Comparison of ENCODE assay signal across 15 cellular contexts in the genomic region with DNA sequence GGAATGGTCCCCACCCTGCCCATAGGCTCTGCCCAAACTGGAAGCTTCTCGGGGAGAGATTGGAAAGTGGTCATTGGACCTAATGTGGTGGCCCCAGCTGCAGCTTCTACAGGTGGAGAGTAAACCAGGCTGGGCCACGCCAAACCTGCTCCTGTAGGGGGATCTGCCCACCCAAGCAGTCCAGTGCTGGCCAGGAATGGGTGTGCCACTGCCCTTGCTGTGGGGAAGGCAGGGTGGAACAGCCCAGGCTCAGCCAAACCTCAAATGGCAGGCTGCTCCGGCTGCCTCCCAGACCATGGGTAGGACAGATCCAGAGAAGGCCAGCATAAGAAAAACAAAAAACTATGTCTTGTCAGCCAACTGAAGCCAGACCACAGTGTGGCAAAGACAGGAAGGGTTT.
DNase-seq lines count a peak whose midpoint lies in the region; ATAC-seq and TF ChIP-seq lines count a peak whose summit lies in the region.
"Had no signal": no experiment of that assay in that cellular context is flagged by ENCODE, and none has a peak within 500 bp of the region (broad histone marks: within the 10 kb centered on the region; RNA-seq: fewer than 3 reads in every experiment).

No MANE protein-coding gene starts in this region.

- CTCF ChIA-PET in SK-N-SH (lab: Yijun Ruan, JAX) = interaction anchor here (0.7 to 1.8 kb wide), 3 partner anchors 8 to 29 kb away, joined by 3 to 15 read pairs (median 9); no protein-coding TSS in a partner anchor

- H3K4me1 Mint-ChIP-seq in mesothelial cell of epicardium = peaks cover 61% of the 10 kb centered on the region

- WGBS in SK-N-SH (ENCODE audit: low lambda C conversion rate) = 100% methylated on average over 2 of the region's 3 CpGs

- H3K27ac ChIP-seq in SK-N-SH (ENCODE audit: low read depth in 2 of 2, low read length in 1 of 2) (no peak overlapping the region), RWPE2 (ENCODE audit: poor library complexity, severe bottlenecking) (peak overlapping the region; percentile 79)
- H3K27ac ChIP-seq: 22Rv1 had no signal

- no peak overlapping the region for H3K4me3 Mint-ChIP-seq in mesothelial cell of epicardium

- H3K4me2 ChIP-seq in SK-N-SH = 0 out of 2 replicates have a peak overlapping the region, but pooled peaks have one; percentile 34

- H2AFZ ChIP-seq in SK-N-SH (ENCODE audit: low read depth) = no peak overlapping the region
- H2AFZ ChIP-seq: GM23248 had no signal

- H3K4me1 ChIP-seq in SK-N-SH (ENCODE audit: control insufficient read depth in 1 of 2, insufficient read depth in 2 of 2, low read depth in 1 of 2, low read length in 1 of 2) (peaks cover 42 to 45% of the 10 kb centered on the region in 2 experiments), RWPE2 (ENCODE audit: insufficient read depth, poor library complexity, severe bottlenecking) (peaks cover 40% of the 10 kb centered on the region)

- H3K79me2 ChIP-seq in SK-N-SH (ENCODE audit: insufficient read depth) = no peaks in the 10 kb centered on the region

- H4K20me1 ChIP-seq in SK-N-SH (ENCODE audit: insufficient read depth) = no peaks in the 10 kb centered on the region

- no peaks in the 10 kb centered on the region for H3K9me2 ChIP-seq in SK-N-SH

- H3K9me3 Mint-ChIP-seq in mesothelial cell of epicardium = no peaks in the 10 kb centered on the region

- no peaks in the 10 kb centered on the region for H3K27me3 ChIP-seq in SK-N-SH (ENCODE audit: insufficient read depth)
- H3K27me3 ChIP-seq in RWPE2 (ENCODE audit: insufficient read depth, poor library complexity, severe bottlenecking) = no peaks in the 10 kb centered on the region

- TF ChIP-seq RAD21 in SK-N-SH (IDR thresholded peaks at IDR 0.05; ENCODE audit: low read length) = no peak

- TF ChIP-seq CTCF in SK-N-SH (IDR thresholded peaks at IDR 0.05) (no peak), RWPE2 (IDR thresholded peaks at IDR 0.05; ENCODE audit: poor library complexity, severe bottlenecking) (no peak), mesothelial cell of epicardium (IDR thresholded peaks at IDR 0.05; ENCODE audit: unreplicated experiment) (no peak)

- no peak for TF ChIP-seq EP300 in SK-N-SH (IDR thresholded peaks at IDR 0.05; ENCODE audit: borderline replicate concordance in 1 of 2, low read depth in 1 of 2, low read length in 1 of 2)

- H3K27me3 Mint-ChIP-seq in mesothelial cell of epicardium (ENCODE audit: low read depth) = peaks cover 56% of the 10 kb centered on the region

- H3K9me3 ChIP-seq in SK-N-SH (no peaks in the 10 kb centered on the region), RWPE2 (ENCODE audit: severe bottlenecking) (no peaks in the 10 kb centered on the region)

- no peak for DNase-seq in SK-N-SH
- DNase-seq in RWPE2 (ENCODE audit: low spot score) = no peak
- DNase-seq in mesothelial cell of epicardium (ENCODE audit: low spot score in 2 of 2, unreplicated experiment in 2 of 2) = no peak
- DNase-seq in foreskin melanocyte = no peak
- DNase-seq in stimulated activated CD8-positive, alpha-beta memory T cell treated with anti-CD3 and anti-CD28 coated beads, Interleukin-4, amount 100 ng/mL, for 48 hours = no peak
- DNase-seq: DMS53, GM23248, NCI-H1092 treated with DMSO at 0.1 percent for 48 hours, NCI-H1694 treated with DMSO at 0.1 percent for 48 hours, NCI-H446 had no signal

- H3K27ac Mint-ChIP-seq in mesothelial cell of epicardium = peak overlapping the region; percentile 71

- H3K36me3 Mint-ChIP-seq in mesothelial cell of epicardium = no peaks in the 10 kb centered on the region

- ATAC-seq in SK-N-SH treated with all-trans-retinoic acid at 6 μM for 48 hours (no peak), RWPE2 (ENCODE audit: low read depth) (no peak), GM19463 (IDR thresholded peaks at IDR 0.05; ENCODE audit: unreplicated experiment) (no peak), HG02852 (IDR thresholded peaks at IDR 0.05; ENCODE audit: unreplicated experiment) (no peak)
- ATAC-seq: K562 had no signal

- no peak overlapping the region for H3K4me3 ChIP-seq in SK-N-SH (ENCODE audit: low read depth in 2 of 2, low read length in 1 of 2)
- H3K4me3 ChIP-seq in RWPE2 (ENCODE audit: severe bottlenecking) = no peak overlapping the region
- H3K4me3 ChIP-seq: GM23248, K562 had no signal

- peaks cover 30% of the 10 kb centered on the region for H3F3A ChIP-seq in SK-N-SH (replicated peaks; ENCODE audit: insufficient read depth)

- no peaks in the 10 kb centered on the region for H3K36me3 ChIP-seq in SK-N-SH (replicated peaks in 1 of 2; ENCODE audit: control insufficient read depth in 1 of 2, insufficient read depth in 2 of 2, low read length in 1 of 2)
- no peaks in the 10 kb centered on the region for H3K36me3 ChIP-seq in RWPE2 (ENCODE audit: low read depth)

- H3K9ac ChIP-seq in SK-N-SH = no peak overlapping the region

- POLR2A ChIA-PET in SK-N-SH (lab: Yijun Ruan, JAX) = no interaction called here

TF ChIP-seq in SK-N-SH, 30 proteins besides CTCF, POLR2A, EP300 and RAD21 (continues in another document):
- TF ChIP-seq FOXM1 (IDR thresholded peaks at IDR 0.05; ENCODE audit: low read depth) (no peak), USF1 (IDR thresholded peaks at IDR 0.05; ENCODE audit: borderline replicate concordance, low read depth) (no peak), GABPA (IDR thresholded peaks at IDR 0.05; ENCODE audit: low read depth) (no peak), NFIC (IDR thresholded peaks at IDR 0.05; ENCODE audit: borderline replicate concordance) (no peak), MEF2A (IDR thresholded peaks at IDR 0.05; ENCODE audit: borderline replicate concordance, low read depth) (no peak), GATA2 (CRISPR knock-in tag; IDR thresholded peaks at IDR 0.05) (no peak), RXRA (IDR thresholded peaks at IDR 0.05; ENCODE audit: borderline replicate concordance, low read depth) (no peak), NRF1 (IDR thresholded peaks at IDR 0.05; ENCODE audit: low read depth, low read length) (no peak)
- TF ChIP-seq, protein P1, sequence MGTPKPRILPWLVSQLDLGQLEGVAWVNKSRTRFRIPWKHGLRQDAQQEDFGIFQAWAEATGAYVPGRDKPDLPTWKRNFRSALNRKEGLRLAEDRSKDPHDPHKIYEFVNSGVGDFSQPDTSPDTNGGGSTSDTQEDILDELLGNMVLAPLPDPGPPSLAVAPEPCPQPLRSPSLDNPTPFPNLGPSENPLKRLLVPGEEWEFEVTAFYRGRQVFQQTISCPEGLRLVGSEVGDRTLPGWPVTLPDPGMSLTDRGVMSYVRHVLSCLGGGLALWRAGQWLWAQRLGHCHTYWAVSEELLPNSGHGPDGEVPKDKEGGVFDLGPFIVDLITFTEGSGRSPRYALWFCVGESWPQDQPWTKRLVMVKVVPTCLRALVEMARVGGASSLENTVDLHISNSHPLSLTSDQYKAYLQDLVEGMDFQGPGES (IDR thresholded peaks at IDR 0.05; ENCODE audit: low read depth, low read length) = no peak

TF ChIP-seq in SK-N-SH treated with all-trans-retinoic acid at 6 μM for 48 hours, 23 proteins besides CTCF, POLR2A, EP300 and RAD21:
- TF ChIP-seq CSDC2 (CRISPR knock-in tag; IDR thresholded peaks at IDR 0.05) (no peak), RARB (CRISPR knock-in tag; IDR thresholded peaks at IDR 0.05) (no peak), SNAI2 (CRISPR knock-in tag; IDR thresholded peaks at IDR 0.05) (no peak), TSHZ2 (CRISPR knock-in tag; IDR thresholded peaks at IDR 0.05) (no peak), OSR1 (CRISPR knock-in tag; IDR thresholded peaks at IDR 0.05) (no peak), ZNF565 (CRISPR knock-in tag; conservative IDR thresholded peaks at IDR 0.05; ENCODE audit: low read depth) (no peak), ISL1 (CRISPR knock-in tag; IDR thresholded peaks at IDR 0.05) (no peak), BACH2 (CRISPR knock-in tag; IDR thresholded peaks at IDR 0.05; ENCODE audit: borderline replicate concordance) (no peak), TOX (CRISPR knock-in tag; IDR thresholded peaks at IDR 0.05; ENCODE audit: borderline replicate concordance) (no peak), ESRRG (CRISPR knock-in tag; IDR thresholded peaks at IDR 0.05) (no peak)
